8 cellular contexts compared by ENCODE assay signal in genomic region chr15:44537728-44538240, GRCh38. TPM values are rescaled to one million over a fixed set of nuclear protein-coding genes. Genes with fewer than 3 reads are reported as not detected.
DNase-seq lines count a peak whose midpoint lies in the region; ATAC-seq and TF ChIP-seq lines count a peak whose summit lies in the region.

No MANE protein-coding gene starts in this region.

- peak; percentile 3 for DNase-seq in NCI-H2196 (lab: John Stamatoyannopoulos, UW; ENCODE audit: unreplicated experiment)
- DNase-seq in NCI-H2196 treated with DMSO at 0.1 percent for 48 hours (lab: John Stamatoyannopoulos, UW; ENCODE audit: unreplicated experiment) = no peak
- DNase-seq in Peyer's patch = no peak
- no peak for DNase-seq in GDM1 (lab: John Stamatoyannopoulos, UW)
- DNase-seq in NCI-H2227 treated with DMSO at 0.1 percent for 48 hours (lab: John Stamatoyannopoulos, UW) = no peak

- peaks cover 0 to 16% (median 0%) of the 10 kb centered on the region in 3 donors for H3K36me3 ChIP-seq in Peyer's patch
- peaks cover 6% of the 10 kb centered on the region for H3K36me3 ChIP-seq in muscle layer of colon (ENCODE audit: insufficient read depth, low read length)

- H3K4me3 Mint-ChIP-seq in dendritic cell treated with granulocyte-macrophage colony-stimulating factor and Interleukin-4, amounts not matched to agents 40 ng/mL and 50 ng/mL, for 4 days = peak overlapping the region; percentile 87

- intact Hi-C loops in dendritic cell treated with granulocyte-macrophage colony-stimulating factor and Interleukin-4, amounts not matched to agents 40 ng/mL and 50 ng/mL, for 4 days (cut with micrococcal nuclease) = loop anchor here (2.0 to 10.0 kb wide), 2 partner anchors 113 to 191 kb away; partner anchors contain the start of gene CTDSPL2

- no peak for TF ChIP-seq CTCF in Peyer's patch (IDR thresholded peaks at IDR 0.05)

- H3K27me3 ChIP-seq in Peyer's patch (no peaks in the 10 kb centered on the region), muscle layer of colon (ENCODE audit: control insufficient read depth in 1 of 2, insufficient read depth in 2 of 2, low read length in 2 of 2) (no peaks in the 10 kb centered on the region)

- no peaks in the 10 kb centered on the region for H3K27me3 Mint-ChIP-seq in dendritic cell treated with granulocyte-macrophage colony-stimulating factor and Interleukin-4, amounts not matched to agents 40 ng/mL and 50 ng/mL, for 4 days

- no peaks in the 10 kb centered on the region for H3K9me3 Mint-ChIP-seq in dendritic cell treated with granulocyte-macrophage colony-stimulating factor and Interleukin-4, amounts not matched to agents 40 ng/mL and 50 ng/mL, for 4 days

- peak overlapping the region; percentile 84 to 94 (median 90) for H3K4me3 ChIP-seq in Peyer's patch
- peak overlapping the region; percentile 92 to 96 for H3K4me3 ChIP-seq in muscle layer of colon (ENCODE audit: low read depth in 1 of 2, low read length in 2 of 2)

- peak overlapping the region; percentile 97 for H3K27ac Mint-ChIP-seq in dendritic cell treated with granulocyte-macrophage colony-stimulating factor and Interleukin-4, amounts not matched to agents 40 ng/mL and 50 ng/mL, for 4 days

- no peak for TF ChIP-seq POLR2A in Peyer's patch (IDR thresholded peaks at IDR 0.05)

- H3K9me3 ChIP-seq in Peyer's patch (no peaks in the 10 kb centered on the region), muscle layer of colon (ENCODE audit: low read length) (no peaks in the 10 kb centered on the region)

- H3K36me3 Mint-ChIP-seq in dendritic cell treated with granulocyte-macrophage colony-stimulating factor and Interleukin-4, amounts not matched to agents 40 ng/mL and 50 ng/mL, for 4 days (ENCODE audit: low read depth) = peaks cover 71% of the 10 kb centered on the region

- no peak for ATAC-seq in HG03442 (IDR thresholded peaks at IDR 0.05; ENCODE audit: unreplicated experiment)

- H3K4me1 ChIP-seq in Peyer's patch (peaks cover 0 to 36% (median 6%) of the 10 kb centered on the region in 4 donors), muscle layer of colon (ENCODE audit: insufficient read depth, low read length) (peaks cover 44% of the 10 kb centered on the region)

- H3K4me1 Mint-ChIP-seq in dendritic cell treated with granulocyte-macrophage colony-stimulating factor and Interleukin-4, amounts not matched to agents 40 ng/mL and 50 ng/mL, for 4 days (ENCODE audit: low read depth) = peaks cover 48% of the 10 kb centered on the region

- H3K27ac ChIP-seq in Peyer's patch (peak overlapping the region; percentile 97 to 99 (median 98)), muscle layer of colon (ENCODE audit: low read depth, low read length) (peak overlapping the region; percentile 95)

- peak overlapping the region; percentile 81 for H3K9ac ChIP-seq in muscle layer of colon (ENCODE audit: low read length)

RNA-seq across cellular contexts. Expression of gene EIF3J, which starts 0.8 kb away (rescaled TPM):
- total RNA-seq in Peyer's patch = 10 to 100 TPM; 28.0 to 88.3 (median 48.3) TPM
